32 cellular contexts compared by ENCODE assay signal in the genomic region with DNA sequence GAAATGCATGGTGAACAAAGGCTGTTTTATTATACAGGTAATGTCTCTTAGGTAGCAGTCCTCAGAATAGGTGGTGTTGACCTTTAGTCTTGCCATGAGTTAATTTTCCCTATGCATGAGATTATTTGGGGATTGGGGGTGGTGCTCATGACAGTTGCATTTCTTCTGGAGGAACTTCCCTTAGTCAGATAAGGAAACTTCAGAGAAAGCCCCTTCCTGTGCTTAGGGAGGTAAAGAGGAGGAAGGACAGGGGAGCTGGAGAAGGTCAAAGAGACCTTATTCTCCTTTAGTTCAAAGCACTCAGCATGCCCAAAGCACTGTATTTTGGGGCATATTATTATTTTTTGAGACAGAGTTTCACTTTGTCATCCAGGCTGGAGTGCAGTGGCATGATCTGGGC.
"Had no signal": no experiment of that assay in that cellular context is flagged by ENCODE, and none has a peak within 500 bp of the region (broad histone marks: within the 10 kb centered on the region; RNA-seq: fewer than 3 reads in every experiment).

No MANE protein-coding gene starts in this region.

- H3K4me3 Mint-ChIP-seq: naive thymus-derived CD8-positive, alpha-beta T cell; natural killer cell treated with Interleukin-12 subunit alpha and Interleukin-12 subunit beta and Interleukin-15 and Interleukin-18, amount 100 ng/mL, for 72 hours; nephron progenitor cell; neural progenitor cell; stimulated activated memory B cell treated with anti-CD40 and anti-IgM and Interleukin-4, amounts not matched to agents 10 μg/mL and 1 μg/mL and 100 μg/mL, for 72 hours; stimulated activated naive CD8-positive, alpha-beta T cell treated with anti-CD3 and anti-CD28 coated beads, Interleukin-15, amount 100 ng/mL, for 72 hours; type B pancreatic cell had no signal

- H3K27me3 ChIP-seq: neural progenitor cell, ovary, spleen, suprapubic skin, testis, tibial artery, transverse colon, upper lobe of right lung, uterus had no signal

- H3K4me3 ChIP-seq: neural progenitor cell, ovary, psoas muscle, skin epidermis, smooth muscle cell, spleen, suprapubic skin, testis, tibial artery, transverse colon, upper lobe of right lung, uterus had no signal

- H3K36me3 ChIP-seq: neural progenitor cell, ovary, spleen, suprapubic skin, tibial artery, transverse colon, upper lobe of right lung, uterus had no signal

- H3K27ac Mint-ChIP-seq: naive thymus-derived CD8-positive, alpha-beta T cell; natural killer cell treated with Interleukin-12 subunit alpha and Interleukin-12 subunit beta and Interleukin-15 and Interleukin-18, amount 100 ng/mL, for 72 hours; nephron progenitor cell; neural progenitor cell; progenitor cell of endocrine pancreas; stimulated activated memory B cell treated with anti-CD40 and anti-IgM and Interleukin-4, amounts not matched to agents 10 μg/mL and 1 μg/mL and 100 μg/mL, for 72 hours; stimulated activated naive CD8-positive, alpha-beta T cell treated with anti-CD3 and anti-CD28 coated beads, Interleukin-15, amount 100 ng/mL, for 72 hours; type B pancreatic cell had no signal

- H3K9ac ChIP-seq: neural progenitor cell, parathyroid adenoma had no signal

- H3K4me1 Mint-ChIP-seq: naive thymus-derived CD8-positive, alpha-beta T cell; nephron progenitor cell; neural progenitor cell; stimulated activated memory B cell treated with anti-CD40 and anti-IgM and Interleukin-4, amounts not matched to agents 10 μg/mL and 1 μg/mL and 100 μg/mL, for 72 hours; stimulated activated naive CD8-positive, alpha-beta T cell treated with anti-CD3 and anti-CD28 coated beads, Interleukin-15, amount 100 ng/mL, for 72 hours had no signal

- H3K27ac ChIP-seq: neural progenitor cell, ovary, parathyroid adenoma, psoas muscle, skin epidermis, spleen, suprapubic skin, testis, tibial artery, transverse colon, upper lobe of right lung, uterus had no signal

- H2AFZ ChIP-seq: neural progenitor cell, parathyroid adenoma had no signal

- DNase-seq: naive thymus-derived CD8-positive, alpha-beta T cell; nephron progenitor cell; occipital lobe; ovary; posterior cingulate gyrus; psoas muscle; right cardiac atrium; stimulated activated CD4-positive, alpha-beta T cell treated with anti-CD3 and anti-CD28 coated beads, Interleukin-12 subunit alpha, Interleukin-12 subunit beta, amount 100 ng/mL, for 4 hours; stimulated activated CD4-positive, alpha-beta T cell treated with anti-CD3 and anti-CD28 coated beads, Interleukin-1b, Interleukin-23, amount 100 ng/mL, for 48 hours; stimulated activated CD4-positive, alpha-beta T cell treated with anti-CD3 and anti-CD28 coated beads, Interleukin-4, amount 100 ng/mL, for 1 hour; stimulated activated CD4-positive, alpha-beta T cell treated with anti-CD3 and anti-CD28 coated beads, Interleukin-4, amount 100 ng/mL, for 4 hours; stimulated activated CD8-positive, alpha-beta memory T cell treated with anti-CD3 and anti-CD28 coated beads, Interleukin-4, amount 100 ng/mL, for 48 hours; stimulated activated naive CD4-positive, alpha-beta T cell; stimulated activated naive CD8-positive, alpha-beta T cell treated with anti-CD3 and anti-CD28 coated beads, Interleukin-15, amount 100 ng/mL, for 72 hours; stimulated activated naive CD8-positive, alpha-beta T cell treated with anti-CD3 and anti-CD28 coated beads, Interleukin-15, Interleukin-2, amounts not matched to agents 100 U/mL and 50 U/mL, for 24 hours; substantia nigra; testis; tibial artery; transverse colon; upper lobe of right lung; uterus had no signal

- H3K9me3 ChIP-seq: ovary, psoas muscle, suprapubic skin, testis, tibial artery, transverse colon, upper lobe of right lung, uterus had no signal

- ATAC-seq: naive thymus-derived CD8-positive, alpha-beta T cell; natural killer cell treated with Interleukin-12 subunit alpha and Interleukin-12 subunit beta and Interleukin-15 and Interleukin-18, amount 100 ng/mL, for 72 hours; psoas muscle; right cardiac atrium; sciatic nerve; stimulated activated memory B cell treated with anti-CD40 and anti-IgM and Interleukin-4, amounts not matched to agents 10 μg/mL and 1 μg/mL and 100 μg/mL, for 72 hours; stimulated activated naive CD8-positive, alpha-beta T cell treated with anti-CD3 and anti-CD28 coated beads, Interleukin-15, amount 100 ng/mL, for 72 hours; stimulated activated naive CD8-positive, alpha-beta T cell treated with anti-CD3 and anti-CD28 coated beads, Interleukin-15, Interleukin-2, amounts not matched to agents 100 U/mL and 50 U/mL, for 24 hours; upper lobe of right lung had no signal

- H3K9me3 Mint-ChIP-seq: natural killer cell treated with Interleukin-12 subunit alpha and Interleukin-12 subunit beta and Interleukin-15 and Interleukin-18, amount 100 ng/mL, for 72 hours; nephron progenitor cell; neural progenitor cell; type B pancreatic cell had no signal

- H3K4me1 ChIP-seq: neural progenitor cell, parathyroid adenoma, psoas muscle, spleen, suprapubic skin, testis, tibial artery, transverse colon, upper lobe of right lung, uterus had no signal

- H3K36me3 Mint-ChIP-seq: naive thymus-derived CD8-positive, alpha-beta T cell; natural killer cell treated with Interleukin-12 subunit alpha and Interleukin-12 subunit beta and Interleukin-15 and Interleukin-18, amount 100 ng/mL, for 72 hours; neural progenitor cell; type B pancreatic cell had no signal

- H3K27me3 Mint-ChIP-seq: naive thymus-derived CD8-positive, alpha-beta T cell; natural killer cell treated with Interleukin-12 subunit alpha and Interleukin-12 subunit beta and Interleukin-15 and Interleukin-18, amount 100 ng/mL, for 72 hours; progenitor cell of endocrine pancreas; stimulated activated memory B cell treated with anti-CD40 and anti-IgM and Interleukin-4, amounts not matched to agents 10 μg/mL and 1 μg/mL and 100 μg/mL, for 72 hours; stimulated activated naive CD8-positive, alpha-beta T cell treated with anti-CD3 and anti-CD28 coated beads, Interleukin-15, amount 100 ng/mL, for 72 hours had no signal

- H3K79me2 ChIP-seq: parathyroid adenoma had no signal

- H3K4me2 ChIP-seq: neural progenitor cell, smooth muscle cell had no signal
